Comparison of ENCODE assay signal across 17 cellular contexts in genomic region chr2:174510583-174511189, GRCh38. TPM values are rescaled to one million over a fixed set of nuclear protein-coding genes. Genes with fewer than 3 reads are reported as not detected.
A peak's percentile ranks its signal among the peaks of the same experiment; 100 is the strongest.
DNase-seq lines count a peak whose midpoint lies in the region; ATAC-seq and TF ChIP-seq lines count a peak whose summit lies in the region.
"Had no signal": no experiment of that assay in that cellular context is flagged by ENCODE, and none has a peak within 500 bp of the region (broad histone marks: within the 10 kb centered on the region; RNA-seq: fewer than 3 reads in every experiment).

No MANE protein-coding gene starts in this region.

- H3K4me2 ChIP-seq in GM23338 (no peak overlapping the region), PC-3 (ENCODE audit: low read length) (no peak overlapping the region), MM.1S (ENCODE audit: low read depth, low read length) (no peak overlapping the region)

- H3K27me3 ChIP-seq in GM23338 (ENCODE audit: insufficient read depth) = no peaks in the 10 kb centered on the region
- H3K27me3 ChIP-seq in PC-3 (ENCODE audit: low read length) = no peaks in the 10 kb centered on the region
- H3K27me3 ChIP-seq in MM.1S (replicated peaks; ENCODE audit: insufficient read depth, low read length) = no peaks in the 10 kb centered on the region
- H3K27me3 ChIP-seq: body of pancreas, suprapubic skin had no signal

- H3K36me3 Mint-ChIP-seq in GM23338 (ENCODE audit: low read depth) = peaks cover 44% of the 10 kb centered on the region
- H3K36me3 Mint-ChIP-seq in stimulated activated effector memory CD8-positive, alpha-beta T cell treated with anti-CD3 and anti-CD28 coated beads, Interleukin-12 subunit alpha, Interleukin-12 subunit beta, amount 100 ng/mL, for 72 hours = no peaks in the 10 kb centered on the region
- H3K36me3 Mint-ChIP-seq: CD14-positive monocyte, IgD-negative memory B cell had no signal

- H3K27ac ChIP-seq in GM23338 (ENCODE audit: low read depth) = no peak overlapping the region
- H3K27ac ChIP-seq in PC-3 (ENCODE audit: low read length) = no peak overlapping the region
- H3K27ac ChIP-seq in MM.1S (ENCODE audit: low read length) = no peak overlapping the region
- H3K27ac ChIP-seq: suprapubic skin had no signal

- H3K9ac ChIP-seq in PC-3 (ENCODE audit: low read length) = no peak overlapping the region
- no peak overlapping the region for H3K9ac ChIP-seq in MM.1S (ENCODE audit: low read length)

- TF ChIP-seq CTCF in GM23338 (conservative IDR thresholded peaks at IDR 0.05; ENCODE audit: low read depth in 2 of 2) (no peak), PC-3 (conservative IDR thresholded peaks at IDR 0.05; ENCODE audit: low read depth, low read length) (no peak), MM.1S (IDR thresholded peaks at IDR 0.05; ENCODE audit: low read length) (no peak)

- ATAC-seq in GM23338 (no peak), PC-3 (no peak), HG03025 (IDR thresholded peaks at IDR 0.05; ENCODE audit: low FRiP score, unreplicated experiment) (no peak), esophagus mucosa (no peak)
- ATAC-seq in stimulated activated effector memory CD8-positive, alpha-beta T cell treated with anti-CD3 and anti-CD28 coated beads, Interleukin-12 subunit alpha, Interleukin-12 subunit beta, amount 100 ng/mL, for 72 hours = no peak
- ATAC-seq: body of pancreas had no signal

- no TSS peak for BruUV-seq in PC-3 (replicated peaks; lab: Mats Ljungman, UMichigan)

- no peak overlapping the region for H2AFZ ChIP-seq in GM23338
- H2AFZ ChIP-seq in PC-3 (ENCODE audit: low read length) = no peak overlapping the region
- H2AFZ ChIP-seq in MM.1S (ENCODE audit: low read length) = no peak overlapping the region

- no peaks in the 10 kb centered on the region for H4K20me1 ChIP-seq in GM23338 (replicated peaks; ENCODE audit: insufficient read depth)
- H4K20me1 ChIP-seq in PC-3 (ENCODE audit: low read length) = no peaks in the 10 kb centered on the region
- H4K20me1 ChIP-seq in MM.1S (ENCODE audit: insufficient read depth, low read length) = no peaks in the 10 kb centered on the region

- H3K9me3 ChIP-seq in PC-3 (ENCODE audit: low read length) (peaks cover 22% of the 10 kb centered on the region), MM.1S (replicated peaks; ENCODE audit: insufficient read depth, low read length) (no peaks in the 10 kb centered on the region; the same call in 1 of the 2 replicates)
- H3K9me3 ChIP-seq: body of pancreas, suprapubic skin had no signal

- TF ChIP-seq POLR2A in erythroblast (IDR thresholded peaks at IDR 0.05; ENCODE audit: low read length) = no peak

- no peak overlapping the region for H3K27ac Mint-ChIP-seq in GM23338
- no peak overlapping the region for H3K27ac Mint-ChIP-seq in stimulated activated effector memory CD8-positive, alpha-beta T cell treated with anti-CD3 and anti-CD28 coated beads, Interleukin-12 subunit alpha, Interleukin-12 subunit beta, amount 100 ng/mL, for 72 hours
- H3K27ac Mint-ChIP-seq: CD14-positive monocyte had no signal

- POLR2A ChIA-PET in PC-3 (lab: Charles Lee; ENCODE audit: unreplicated experiment) = no interaction called here

- peak; percentile 72 for DNase-seq in DMS53 (lab: John Stamatoyannopoulos, UW)
- DNase-seq in GM23338 (ENCODE audit: low spot score) = peak; percentile 74
- DNase-seq in PC-3 = peak; percentile 44
- DNase-seq in erythroblast (lab: John Stamatoyannopoulos, UW) = peak; percentile 41 to 42
- DNase-seq in MM.1S = no peak
- no peak for DNase-seq in stimulated activated effector memory CD8-positive, alpha-beta T cell treated with anti-CD3 and anti-CD28 coated beads, Interleukin-12 subunit alpha, Interleukin-12 subunit beta, amount 100 ng/mL, for 72 hours (ENCODE audit: low spot score in 2 of 2)
- DNase-seq: activated CD4-positive, CD25-positive, alpha-beta regulatory T cell; body of pancreas; NCI-H2107; retina had no signal

- H3K79me2 ChIP-seq in GM23338 (replicated peaks; ENCODE audit: insufficient read depth) (no peaks in the 10 kb centered on the region), PC-3 (ENCODE audit: low read length) (no peaks in the 10 kb centered on the region), MM.1S (ENCODE audit: low read length) (no peaks in the 10 kb centered on the region)

- CTCF ChIA-PET in PC-3 (lab: Charles Lee) = no interaction called here

- H3K9me2 ChIP-seq in GM23338 (ENCODE audit: insufficient read depth) (peaks cover 4% of the 10 kb centered on the region; the same call in 1 of the 2 replicates), PC-3 (replicated peaks; ENCODE audit: low read length) (no peaks in the 10 kb centered on the region), MM.1S (replicated peaks; ENCODE audit: insufficient read depth, low read length) (no peaks in the 10 kb centered on the region)

- H3K36me3 ChIP-seq in GM23338 (ENCODE audit: insufficient read depth) (peaks cover 18% of the 10 kb centered on the region), PC-3 (ENCODE audit: low read depth, low read length) (no peaks in the 10 kb centered on the region; the same call in 1 of the 2 replicates), MM.1S (replicated peaks; ENCODE audit: insufficient read depth, low read length) (no peaks in the 10 kb centered on the region)
- H3K36me3 ChIP-seq: HAP-1, suprapubic skin had no signal

- H3K4me3 ChIP-seq in GM23338 (no peak overlapping the region), PC-3 (ENCODE audit: low read length) (no peak overlapping the region), MM.1S (ENCODE audit: low read length) (no peak overlapping the region)
- H3K4me3 ChIP-seq: body of pancreas, HAP-1, lung, suprapubic skin had no signal

- H3K9me3 Mint-ChIP-seq in GM23338 = peaks cover 76% of the 10 kb centered on the region
- peaks cover 10% of the 10 kb centered on the region for H3K9me3 Mint-ChIP-seq in stimulated activated effector memory CD8-positive, alpha-beta T cell treated with anti-CD3 and anti-CD28 coated beads, Interleukin-12 subunit alpha, Interleukin-12 subunit beta, amount 100 ng/mL, for 72 hours

- peaks cover 4% of the 10 kb centered on the region for H3K27me3 Mint-ChIP-seq in GM23338 (ENCODE audit: insufficient read depth, low read depth, poor library complexity)
- H3K27me3 Mint-ChIP-seq: IgD-negative memory B cell had no signal

- intact Hi-C loops in PC-3 (cut with micrococcal nuclease) = no loop called here

- H3K4me1 Mint-ChIP-seq in GM23338 = no peaks in the 10 kb centered on the region
- H3K4me1 Mint-ChIP-seq in stimulated activated effector memory CD8-positive, alpha-beta T cell treated with anti-CD3 and anti-CD28 coated beads, Interleukin-12 subunit alpha, Interleukin-12 subunit beta, amount 100 ng/mL, for 72 hours = no peaks in the 10 kb centered on the region
- H3K4me1 Mint-ChIP-seq: CD14-positive monocyte had no signal

- H3K4me1 ChIP-seq in GM23338 (ENCODE audit: insufficient read depth) (no peaks in the 10 kb centered on the region), PC-3 (ENCODE audit: insufficient read depth, low read length) (no peaks in the 10 kb centered on the region), MM.1S (ENCODE audit: low read length) (no peaks in the 10 kb centered on the region)
- H3K4me1 ChIP-seq: HAP-1, suprapubic skin had no signal

- no peaks in the 10 kb centered on the region for H3F3A ChIP-seq in GM23338 (replicated peaks; ENCODE audit: low read depth)
- H3F3A ChIP-seq in PC-3 (ENCODE audit: low read length, unreplicated experiment) = no peaks in the 10 kb centered on the region
- H3F3A ChIP-seq in MM.1S (ENCODE audit: insufficient read depth, low read length) = no peaks in the 10 kb centered on the region

- no peak overlapping the region for H3K4me3 Mint-ChIP-seq in GM23338
- no peak overlapping the region for H3K4me3 Mint-ChIP-seq in stimulated activated effector memory CD8-positive, alpha-beta T cell treated with anti-CD3 and anti-CD28 coated beads, Interleukin-12 subunit alpha, Interleukin-12 subunit beta, amount 100 ng/mL, for 72 hours
- H3K4me3 Mint-ChIP-seq: CD14-positive monocyte had no signal

TF ChIP-seq in GM23338, 12 proteins besides CTCF, POLR2A, EP300 and RAD21 (continues in another document):
- TF ChIP-seq EZH2phosphoT487 (IDR thresholded peaks at IDR 0.05; ENCODE audit: unreplicated experiment) (no peak), POLR2AphosphoS5 (IDR thresholded peaks at IDR 0.05; ENCODE audit: low read depth) (no peak), STAT1 (IDR thresholded peaks at IDR 0.05; ENCODE audit: unreplicated experiment) (no peak), ETS1 (IDR thresholded peaks at IDR 0.05) (no peak), EZH2 (IDR thresholded peaks at IDR 0.05; ENCODE audit: low read depth, unreplicated experiment) (no peak), CREB1 (CRISPR knock-in tag; IDR thresholded peaks at IDR 0.05; ENCODE audit: low read depth) (no peak), ZNF114 (CRISPR knock-in tag; IDR thresholded peaks at IDR 0.05) (no peak), ZNF331 (CRISPR knock-in tag; IDR thresholded peaks at IDR 0.05; ENCODE audit: low read depth) (no peak)

RNA-seq across cellular contexts. Expression of gene GPR155, which starts 23.9 kb away (rescaled TPM):
- 0.58 and 1.3 TPM in 2 replicates for total RNA-seq in GM23338 (2014; rRNA removed; shearing (Covaris generic))
- 0.82 and 1.2 TPM in 2 replicates for polyA plus RNA-seq in GM23338 (2016; fragmentation: Nextera tagmentation; extraction: Ambion mirVana)
- total RNA-seq in PC-3 (2014; rRNA removed) = 0.69 and 1.3 TPM in 2 replicates
- total RNA-seq in esophagus mucosa = 3.7 TPM

Comparison
In these comparisons a context has a peak if more than half of its experiments do, and no peak if none do; other contexts are left out.
1. DNase-seq: peak in DMS53 (single experiment), GM23338 (single experiment), PC-3 (single experiment) and erythroblast (2 of 2); none in MM.1S (single experiment) and stimulated activated effector memory CD8-positive, alpha-beta T cell treated with anti-CD3 and anti-CD28 coated beads, Interleukin-12 subunit alpha, Interleukin-12 subunit beta, amount 100 ng/mL, for 72 hours (0 of 2).